15 cellular contexts compared by ENCODE assay signal in genomic region chr12:13254311-13254710, GRCh38.
"Had no signal": no experiment of that assay in that cellular context is flagged by ENCODE, and none has a peak within 500 bp of the region (broad histone marks: within the 10 kb centered on the region; RNA-seq: fewer than 3 reads in every experiment).

No MANE protein-coding gene starts in this region.

- DNase-seq: activated CD4-positive, alpha-beta T cell treated with anti-CD3 and anti-CD28 coated beads, Interleukin-2, amount 10 ng/mL, durations not matched to agents 24 days and 14 days; activated CD4-positive, CD25-positive, alpha-beta regulatory T cell; activated CD8-positive, alpha-beta memory T cell treated with anti-CD3 and anti-CD28 coated beads, Interleukin-2, amount 50 U/mL, for 48 hours; activated gamma-delta T cell treated with Interleukin-2 at 50 U/mL for 16 hours; amniotic stem cell; body of pancreas; central memory CD4-positive, alpha-beta T cell; colonic mucosa; hippocampal formation; psoas muscle; stimulated activated CD4-positive, alpha-beta T cell treated with anti-CD3 and anti-CD28 coated beads, Interleukin-12 subunit alpha, Interleukin-12 subunit beta, amount 100 ng/mL, for 4 hours; stimulated activated CD4-positive, alpha-beta T cell treated with anti-CD3 and anti-CD28 coated beads, Interleukin-2, amount 100 ng/mL, for 24 hours; stomach had no signal

- H3K4me3 ChIP-seq: body of pancreas, colonic mucosa, esophagus muscularis mucosa, psoas muscle, stomach had no signal

- H3K9me3 ChIP-seq: body of pancreas, colonic mucosa, esophagus muscularis mucosa, psoas muscle, stomach had no signal

- H3K27me3 ChIP-seq: body of pancreas, colonic mucosa, esophagus muscularis mucosa, stomach had no signal

- H3K4me1 ChIP-seq: colonic mucosa had no signal

- H3K36me3 ChIP-seq: colonic mucosa, esophagus muscularis mucosa, stomach had no signal

- H3K27ac ChIP-seq: body of pancreas, colonic mucosa, esophagus muscularis mucosa, psoas muscle, stomach had no signal

- ATAC-seq: body of pancreas, psoas muscle, sciatic nerve had no signal
